Comparison of ENCODE assay signal across 35 cellular contexts in genomic region chr9:27660148-27660547, GRCh38.
"Had no signal": no experiment of that assay in that cellular context is flagged by ENCODE, and none has a peak within 500 bp of the region (broad histone marks: within the 10 kb centered on the region; RNA-seq: fewer than 3 reads in every experiment).

No MANE protein-coding gene starts in this region.

- H3K36me3 ChIP-seq: MG63 had no signal

- DNase-seq: Karpas-422, Kasumi-1, MG63, MM.1S, MV-4-11, NCI-H1048, NCI-H1092, NCI-H1092 treated with DMSO at 0.1 percent for 48 hours, NCI-H1105, NCI-H1105 treated with DMSO at 0.1 percent for 48 hours, NCI-H1417, NCI-H1417 treated with DMSO at 0.1 percent for 48 hours, NCI-H1436, NCI-H1436 treated with DMSO at 0.1 percent for 48 hours, NCI-H146, NCI-H1694, NCI-H1694 treated with DMSO at 0.1 percent for 48 hours, NCI-H187, NCI-H187 treated with DMSO at 0.1 percent for 48 hours, NCI-H1930, NCI-H2029, NCI-H2029 treated with DMSO at 0.1 percent for 48 hours, NCI-H2081 treated with DMSO at 0.1 percent for 48 hours, NCI-H2107, NCI-H2171, NCI-H2171 treated with DMSO at 0.1 percent for 48 hours, NCI-H2227 treated with DMSO at 0.1 percent for 48 hours, NCI-H226, NCI-H345, NCI-H446, NCI-H446 treated with DMSO at 0.1 percent for 48 hours, NCI-H510A, NCI-H510A treated with DMSO at 0.1 percent for 48 hours, NCI-H524, NCI-H524 treated with DMSO at 0.1 percent for 48 hours had no signal

- H3K4me3 ChIP-seq: MG63 had no signal

- H3K9me3 ChIP-seq: MG63 had no signal

- H3K27me3 ChIP-seq: MG63 had no signal
